20 cellular contexts compared by ENCODE assay signal in the genomic region with DNA sequence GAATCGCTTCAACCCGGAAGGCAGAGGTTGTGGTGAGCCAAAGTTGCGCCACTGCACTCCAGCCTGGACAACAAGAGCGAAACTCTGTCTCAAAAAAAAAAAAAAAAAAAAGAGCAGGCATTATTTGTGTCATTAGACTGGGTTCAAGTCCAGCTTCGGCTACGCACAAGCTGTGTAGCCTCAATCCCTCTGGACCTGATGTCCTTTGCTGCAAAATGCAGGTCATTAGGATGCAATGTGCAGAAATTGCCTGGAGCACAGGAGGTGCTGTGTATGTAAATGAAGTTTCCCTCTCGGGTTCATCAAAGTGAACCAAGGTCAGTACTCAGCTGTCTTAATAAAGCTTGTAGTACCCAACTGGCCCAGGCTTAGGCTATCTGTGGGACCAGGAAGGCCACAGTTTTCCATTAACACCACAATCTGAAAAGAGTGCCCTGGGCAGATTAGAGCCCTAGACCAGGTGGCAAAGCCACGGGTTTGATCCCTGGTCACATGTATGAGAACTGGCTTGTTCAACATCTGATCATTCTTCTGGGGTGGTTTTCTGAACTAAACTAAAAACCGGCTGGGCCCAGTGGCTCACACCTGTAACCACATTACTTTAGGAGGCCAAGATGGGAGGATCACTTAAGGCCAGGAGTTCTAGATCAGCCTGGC.
"Had no signal": no experiment of that assay in that cellular context is flagged by ENCODE, and none has a peak within 500 bp of the region (broad histone marks: within the 10 kb centered on the region; RNA-seq: fewer than 3 reads in every experiment).

No MANE protein-coding gene starts in this region.

- H3K4me3 ChIP-seq: breast epithelium, dorsolateral prefrontal cortex, esophagus muscularis mucosa, mucosa of descending colon, psoas muscle, suprapubic skin, upper lobe of left lung had no signal

- H3K36me3 ChIP-seq: breast epithelium, esophagus muscularis mucosa, suprapubic skin, upper lobe of left lung had no signal

- H3K27me3 Mint-ChIP-seq: natural killer cell treated with Interleukin-12 subunit alpha and Interleukin-12 subunit beta and Interleukin-15 and Interleukin-18, amount 100 ng/mL, for 72 hours had no signal

- H3K9me3 ChIP-seq: breast epithelium, esophagus muscularis mucosa, mucosa of descending colon, psoas muscle, suprapubic skin, upper lobe of left lung had no signal

- H3K27me3 ChIP-seq: breast epithelium, dorsolateral prefrontal cortex, esophagus muscularis mucosa, suprapubic skin, upper lobe of left lung had no signal

- H3K4me1 ChIP-seq: breast epithelium, psoas muscle had no signal

- ATAC-seq: activated T-cell treated with anti-CD3 and anti-CD28 coated beads, Interleukin-2, amount 50 U/mL, for 4 hours; natural killer cell treated with Interleukin-12 subunit alpha and Interleukin-12 subunit beta and Interleukin-15 and Interleukin-18, amount 100 ng/mL, for 72 hours; psoas muscle; sciatic nerve had no signal

- H3K36me3 Mint-ChIP-seq: activated naive CD8-positive, alpha-beta T cell treated with anti-CD3 and anti-CD28 coated beads, Interleukin-2, amount 10 ng/mL, durations not matched to agents 7 days and 5 days; natural killer cell treated with Interleukin-12 subunit alpha and Interleukin-12 subunit beta and Interleukin-15 and Interleukin-18, amount 100 ng/mL, for 72 hours had no signal

- H3K9me3 Mint-ChIP-seq: activated naive CD8-positive, alpha-beta T cell treated with anti-CD3 and anti-CD28 coated beads, Interleukin-2, amount 10 ng/mL, durations not matched to agents 7 days and 5 days; activated T-cell treated with anti-CD3 and anti-CD28 coated beads, Interleukin-2, amount 50 U/mL, for 4 hours; natural killer cell treated with Interleukin-12 subunit alpha and Interleukin-12 subunit beta and Interleukin-15 and Interleukin-18, amount 100 ng/mL, for 72 hours had no signal

- H3K27ac Mint-ChIP-seq: activated naive CD8-positive, alpha-beta T cell treated with anti-CD3 and anti-CD28 coated beads, Interleukin-2, amount 10 ng/mL, durations not matched to agents 7 days and 5 days; natural killer cell treated with Interleukin-12 subunit alpha and Interleukin-12 subunit beta and Interleukin-15 and Interleukin-18, amount 100 ng/mL, for 72 hours had no signal

- FAIRE-seq: endometrium, islet of Langerhans had no signal

- H3K4me3 Mint-ChIP-seq: activated naive CD8-positive, alpha-beta T cell treated with anti-CD3 and anti-CD28 coated beads, Interleukin-2, amount 10 ng/mL, durations not matched to agents 7 days and 5 days; activated T-cell treated with anti-CD3 and anti-CD28 coated beads, Interleukin-2, amount 50 U/mL, for 4 hours; natural killer cell treated with Interleukin-12 subunit alpha and Interleukin-12 subunit beta and Interleukin-15 and Interleukin-18, amount 100 ng/mL, for 72 hours had no signal

- H3K27ac ChIP-seq: dorsolateral prefrontal cortex, esophagus muscularis mucosa, psoas muscle, suprapubic skin, upper lobe of left lung had no signal

- DNase-seq: activated CD4-positive, alpha-beta T cell treated with anti-CD3 and anti-CD28 coated beads, Interleukin-2, amount 50 U/mL, for 1 hour; activated effector memory CD4-positive, alpha-beta T cell treated with anti-CD3 and anti-CD28 coated beads, Interleukin-2, amount 50 U/mL, for 16 hours; activated naive CD8-positive, alpha-beta T cell treated with anti-CD3 and anti-CD28 coated beads, Interleukin-2, amount 10 ng/mL, durations not matched to agents 7 days and 5 days; activated T-cell treated with anti-CD3 and anti-CD28 coated beads, Interleukin-2, amount 50 U/mL, for 4 hours; anterior cingulate cortex; dorsolateral prefrontal cortex; head of caudate nucleus; occipital lobe; stimulated activated naive CD4-positive, alpha-beta T cell treated with Interleukin-2 at 50 U/mL for 16 hours; T-helper 1 cell had no signal
